In genomic region chr2:169716229-169716886, GRCh38 we compare ENCODE assay signal across 11 cellular contexts. TPM values are rescaled to one million over a fixed set of nuclear protein-coding genes. Genes with fewer than 3 reads are reported as not detected.
DNase-seq lines count a peak whose midpoint lies in the region; ATAC-seq, FAIRE-seq and TF ChIP-seq lines count a peak whose summit lies in the region.
"Had no signal": no experiment of that assay in that cellular context is flagged by ENCODE, and none has a peak within 500 bp of the region (broad histone marks: within the 10 kb centered on the region; RNA-seq: fewer than 3 reads in every experiment).

No MANE protein-coding gene starts in this region.

- peaks cover 0 to 1% (median 0%) of the 10 kb centered on the region in 4 donors for H3K4me1 Mint-ChIP-seq in naive thymus-derived CD8-positive, alpha-beta T cell

- intact Hi-C loops in dorsolateral prefrontal cortex (cut with DNase I) = no loop called here

- CTCF ChIA-PET in BJ (lab: Yijun Ruan, JAX) = interaction anchor here (0.7 to 1.5 kb wide), 5 partner anchors 12 to 149 kb away, joined by 3 to 6 read pairs (median 3); no protein-coding TSS in a partner anchor

- H3K27ac ChIP-seq in dorsolateral prefrontal cortex = peak overlapping the region in 2 of 59 donors; percentile 0 to 40

- H3K36me3 Mint-ChIP-seq in naive thymus-derived CD8-positive, alpha-beta T cell = peaks cover 0 to 6% (median 5%) of the 10 kb centered on the region in 3 donors

- no peaks in the 10 kb centered on the region for H3K36me3 ChIP-seq in BJ (ENCODE audit: control insufficient read depth, insufficient read depth, low read length)
- H3K36me3 ChIP-seq in HAP-1 (replicated peaks) = no peaks in the 10 kb centered on the region

- no peak overlapping the region for H3K4me3 Mint-ChIP-seq in naive thymus-derived CD8-positive, alpha-beta T cell
- H3K4me3 Mint-ChIP-seq: activated CD8-positive, alpha-beta memory T cell treated with anti-CD3 and anti-CD28 coated beads, Interleukin-2, amount 10 ng/mL, durations not matched to agents 7 days and 5 days had no signal

- H3K27ac Mint-ChIP-seq in naive thymus-derived CD8-positive, alpha-beta T cell = peak overlapping the region in 1 of 10 donors; percentile 27
- H3K27ac Mint-ChIP-seq: activated CD8-positive, alpha-beta memory T cell treated with anti-CD3 and anti-CD28 coated beads, Interleukin-2, amount 10 ng/mL, durations not matched to agents 7 days and 5 days had no signal

- peaks cover 0 to 2% (median 0%) of the 10 kb centered on the region in 5 donors for H3K27me3 Mint-ChIP-seq in naive thymus-derived CD8-positive, alpha-beta T cell
- H3K27me3 Mint-ChIP-seq: activated CD8-positive, alpha-beta memory T cell treated with anti-CD3 and anti-CD28 coated beads, Interleukin-2, amount 10 ng/mL, durations not matched to agents 7 days and 5 days had no signal

- H3K4me1 ChIP-seq in HAP-1 = no peaks in the 10 kb centered on the region

- H3K9me3 ChIP-seq in HAP-1 = peaks cover 7% of the 10 kb centered on the region; the same call in 1 of the 2 replicates

- no peak for TF ChIP-seq CTCF in BJ (IDR thresholded peaks at IDR 0.05; ENCODE audit: insufficient read depth, low read depth, low read length)
- no peak for TF ChIP-seq CTCF in dorsolateral prefrontal cortex (IDR thresholded peaks at IDR 0.05 in 54 of 56, conservative IDR thresholded peaks at IDR 0.05 in 2 of 56; ENCODE audit: low read depth in 1 of 56, partially characterized antibody in 56 of 56)

- DNase-seq in BJ (ENCODE audit: low read depth) = peak; percentile 15
- DNase-seq in NCI-H1105 treated with DMSO at 0.1 percent for 48 hours (lab: John Stamatoyannopoulos, UW) = peak; percentile 25
- no peak for DNase-seq in dorsolateral prefrontal cortex
- DNase-seq in myocyte (ENCODE audit: low read depth) = peak; percentile 52
- DNase-seq in inferior parietal cortex (ENCODE audit: extremely low spot score) = no peak
- no peak for DNase-seq in HAP-1 (ENCODE audit: low spot score in 2 of 2)
- no peak for DNase-seq in frontal cortex (ENCODE audit: low spot score in 2 of 2)
- DNase-seq in naive thymus-derived CD8-positive, alpha-beta T cell = no peak
- DNase-seq: activated CD8-positive, alpha-beta memory T cell treated with anti-CD3 and anti-CD28 coated beads, Interleukin-2, amount 10 ng/mL, durations not matched to agents 7 days and 5 days; DND-41 had no signal

- peaks cover 0 to 6% (median 2%) of the 10 kb centered on the region in 9 donors for H3K9me3 Mint-ChIP-seq in naive thymus-derived CD8-positive, alpha-beta T cell

- no peak for ATAC-seq in naive thymus-derived CD8-positive, alpha-beta T cell
- ATAC-seq: activated CD8-positive, alpha-beta memory T cell treated with anti-CD3 and anti-CD28 coated beads, Interleukin-2, amount 10 ng/mL, durations not matched to agents 7 days and 5 days had no signal

- no peak overlapping the region for H3K4me3 ChIP-seq in BJ (ENCODE audit: low read depth, low read length)
- H3K4me3 ChIP-seq in dorsolateral prefrontal cortex = peak overlapping the region in 41 of 59 donors; percentile 11 to 67 (median 48)
- H3K4me3 ChIP-seq in HAP-1 = no peak overlapping the region

- POLR2A ChIA-PET in BJ (lab: Charles Lee) = no interaction called here
- POLR2A ChIA-PET in naive thymus-derived CD8-positive, alpha-beta T cell (lab: Charles Lee) = no interaction called here

- FAIRE-seq in frontal cortex (lab: Jason Lieb, UNC) = no peak

- in situ Hi-C loops in HAP-1 (cut with MboI; ENCODE audit: low sequenced_read_pairs) = no loop called here

- H3K27me3 ChIP-seq in BJ (ENCODE audit: control insufficient read depth, insufficient read depth, low read length) (no peaks in the 10 kb centered on the region), dorsolateral prefrontal cortex (no peaks in the 10 kb centered on the region), HAP-1 (ENCODE audit: low read depth) (no peaks in the 10 kb centered on the region)

RNA-seq across cellular contexts. Expression of gene KLHL23, which starts 17.3 kb away (rescaled TPM):
- polyA plus RNA-seq in BJ (2011; rRNA removed) = 2.1 and 3.8 TPM in 2 replicates
- 2.6 and 3.3 TPM in 2 replicates for polyA minus RNA-seq in BJ (2011; rRNA and poly(A)+ RNA removed)
- 10 to 100 TPM; 13.8 to 42.7 (median 26.5) TPM for total RNA-seq in dorsolateral prefrontal cortex
- total RNA-seq in myocyte = 6.0 and 6.1 TPM in 2 replicates
- 0.83 TPM for polyA plus RNA-seq in myocyte (2012)
- total RNA-seq in frontal cortex = 153 TPM
- 1 to 10 TPM; 2.4 to 2.6 TPM for total RNA-seq in naive thymus-derived CD8-positive, alpha-beta T cell
- 1 to 10 TPM; 1.3 to 2.6 (median 2.1) TPM for polyA plus RNA-seq in naive thymus-derived CD8-positive, alpha-beta T cell

RNA-seq across cellular contexts. Expression of gene PHOSPHO2, which starts 22.1 kb away (rescaled TPM):
- polyA plus RNA-seq in BJ (2011; rRNA removed) = 0.40 and 1.4 TPM in 2 replicates
- polyA minus RNA-seq in BJ (2011; rRNA and poly(A)+ RNA removed) = 0.38 and 0.46 TPM in 2 replicates
- total RNA-seq in dorsolateral prefrontal cortex (10 to 100 TPM in 10 of 120 experiments, 1 to 10 TPM in 110; 3.3 to 13.0 (median 7.3) TPM), myocyte (4.5 and 4.8 TPM in 2 replicates), frontal cortex (11.8 TPM)
- 2.8 TPM for polyA plus RNA-seq in myocyte (2012)
- total RNA-seq in naive thymus-derived CD8-positive, alpha-beta T cell = 1 to 10 TPM; 7.7 to 8.2 TPM
- 1 to 10 TPM; 5.5 to 8.8 (median 6.3) TPM for polyA plus RNA-seq in naive thymus-derived CD8-positive, alpha-beta T cell

RNA-seq across cellular contexts. Expression of gene CFAP210, which starts 22.2 kb away (rescaled TPM):
- polyA plus RNA-seq in BJ (2011; rRNA removed) = not detected in 2 replicates
- polyA minus RNA-seq in BJ (2011; rRNA and poly(A)+ RNA removed) = not detected in 2 replicates
- 1 to 10 TPM in 116 of 120 experiments, under 1 TPM in 4; 0.36 to 9.7 (median 2.8) TPM for total RNA-seq in dorsolateral prefrontal cortex
- not detected in 2 replicates for total RNA-seq in myocyte
- 0.06 TPM for polyA plus RNA-seq in myocyte (2012)
- 5.3 TPM for total RNA-seq in frontal cortex
- not detected for total RNA-seq in naive thymus-derived CD8-positive, alpha-beta T cell
- not detected for polyA plus RNA-seq in naive thymus-derived CD8-positive, alpha-beta T cell
- total RNA-seq: activated CD8-positive, alpha-beta memory T cell treated with anti-CD3 and anti-CD28 coated beads, Interleukin-2, amount 10 ng/mL, durations not matched to agents 7 days and 5 days; MCF 10A had no signal

Comparison
In these comparisons a context has a peak if more than half of its experiments do, and no peak if none do; other contexts are left out.
1. DNase-seq: peak in BJ (single experiment), NCI-H1105 treated with DMSO at 0.1 percent for 48 hours (single experiment) and myocyte (single experiment); none in dorsolateral prefrontal cortex (0 of 10), inferior parietal cortex (single experiment), HAP-1 (0 of 2), frontal cortex (0 of 2) and naive thymus-derived CD8-positive, alpha-beta T cell (0 of 10).
2. H3K4me3 ChIP-seq: peak in dorsolateral prefrontal cortex (41 of 59); none in BJ (single experiment) and HAP-1 (single experiment).